In the genomic region with DNA sequence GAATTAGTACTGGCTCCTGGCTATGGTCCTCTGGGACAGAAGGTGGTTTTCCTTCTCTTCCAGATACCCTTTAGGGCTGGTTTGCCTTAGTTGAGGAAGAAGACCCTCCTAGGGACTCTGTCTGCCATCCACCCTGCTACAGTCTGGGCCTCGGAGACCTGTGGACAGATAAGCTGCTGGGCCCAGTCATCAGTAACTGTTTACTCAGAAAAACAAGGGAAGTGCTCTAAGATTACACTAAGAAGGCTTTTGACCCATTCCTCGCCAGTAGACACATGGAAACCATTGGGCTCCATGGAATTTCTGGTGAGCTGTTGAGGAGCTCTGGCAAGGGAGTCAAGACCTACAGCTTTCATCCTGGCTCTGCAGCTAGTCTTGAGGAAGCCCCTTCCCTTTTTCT, we compare ENCODE assay signal across 19 cellular contexts. TPM values are rescaled to one million over a fixed set of nuclear protein-coding genes. Genes with fewer than 3 reads are reported as not detected.
DNase-seq lines count a peak whose midpoint lies in the region; ATAC-seq, FAIRE-seq and TF ChIP-seq lines count a peak whose summit lies in the region.
"Had no signal": no experiment of that assay in that cellular context is flagged by ENCODE, and none has a peak within 500 bp of the region (broad histone marks: within the 10 kb centered on the region; RNA-seq: fewer than 3 reads in every experiment).

No MANE protein-coding gene starts in this region.

- H3K9me2 ChIP-seq in Karpas-422 (replicated peaks; ENCODE audit: insufficient read depth, low read length) = no peaks in the 10 kb centered on the region

- H3K36me3 ChIP-seq in fibroblast of lung (ENCODE audit: control insufficient read depth, insufficient read depth, low read length) = peaks cover under 1% of the 10 kb centered on the region
- peaks cover 0 to 13% (median 0%) of the 10 kb centered on the region in 3 donors for H3K36me3 ChIP-seq in pancreas
- H3K36me3 ChIP-seq in Karpas-422 (ENCODE audit: insufficient read depth, low read length) = peaks cover 17% of the 10 kb centered on the region

- H4K20me1 ChIP-seq in fibroblast of lung (ENCODE audit: control insufficient read depth, extremely low read depth, insufficient read depth, low read length) (no peaks in the 10 kb centered on the region), Karpas-422 (ENCODE audit: insufficient read depth, low read depth, low read length) (peaks cover 87% of the 10 kb centered on the region)

- CTCF ChIA-PET in activated CD4-positive, alpha-beta memory T cell treated with anti-CD3 and anti-CD28 coated beads for 36 hours (lab: Charles Lee) = no interaction called here
- CTCF ChIA-PET in activated CD4-positive, alpha-beta memory T cell treated with anti-CD3 and anti-CD28 coated beads, Interleukin-2, amount 10 ng/mL, durations not matched to agents 7 days and 5 days (lab: Charles Lee) = no interaction called here
- CTCF ChIA-PET in T-cell (lab: Charles Lee) = interaction anchor here in 1 of 2 donors (0.5 kb wide), 1 partner anchor 85 kb away, joined by 3 read pairs; no protein-coding TSS in a partner anchor

- H3K27me3 ChIP-seq in fibroblast of lung (ENCODE audit: control insufficient read depth, insufficient read depth, low read length) (no peaks in the 10 kb centered on the region), pancreas (no peaks in the 10 kb centered on the region), Karpas-422 (ENCODE audit: low read length) (no peaks in the 10 kb centered on the region)
- H3K27me3 ChIP-seq: heart left ventricle, sigmoid colon, SJSA1, thyroid gland had no signal

- H3K4me2 ChIP-seq in fibroblast of lung (ENCODE audit: extremely low read depth, insufficient read depth, low read length) = no peak overlapping the region
- no peak overlapping the region for H3K4me2 ChIP-seq in Karpas-422 (ENCODE audit: low read depth, low read length, poor library complexity, severe bottlenecking)

- DNase-seq in activated CD4-positive, alpha-beta memory T cell treated with anti-CD3 and anti-CD28 coated beads for 36 hours = no peak
- no peak for DNase-seq in activated CD4-positive, alpha-beta memory T cell treated with anti-CD3 and anti-CD28 coated beads, Interleukin-2, amount 10 ng/mL, durations not matched to agents 7 days and 5 days
- no peak for DNase-seq in T-cell
- peak; percentile 9 to 19 for DNase-seq in fibroblast of lung (ENCODE audit: low read depth in 2 of 2)
- no peak for DNase-seq in pancreas
- no peak for DNase-seq in Karpas-422
- DNase-seq in G401 (ENCODE audit: low spot score) = no peak
- DNase-seq in stimulated activated CD4-positive, alpha-beta T cell treated with anti-CD3 and anti-CD28 coated beads, Interleukin-4, amount 100 ng/mL, for 24 hours = no peak
- DNase-seq: activated CD4-positive, alpha-beta T cell treated with anti-CD3 and anti-CD28 coated beads, Interleukin-2, amount 50 U/mL, for 4 hours; heart left ventricle; islet precursor cell; NCI-H2081; NCI-H524 treated with DMSO at 0.1 percent for 48 hours; sigmoid colon; stimulated activated CD4-positive, alpha-beta T cell treated with anti-CD3 and anti-CD28 coated beads, Interleukin-2, amount 100 ng/mL, for 24 hours; T-helper 9 cell; thyroid gland had no signal

- H3K27ac ChIP-seq in fibroblast of lung (ENCODE audit: insufficient read depth, low read length) (no peak overlapping the region), pancreas (no peak overlapping the region), Karpas-422 (ENCODE audit: low read length) (no peak overlapping the region)
- H3K27ac ChIP-seq: heart left ventricle, sigmoid colon, SJSA1, thyroid gland had no signal

- no peak overlapping the region for H3K9ac ChIP-seq in fibroblast of lung (ENCODE audit: insufficient read depth, low read length)
- H3K9ac ChIP-seq in Karpas-422 (ENCODE audit: low read length) = no peak overlapping the region

- POLR2A ChIA-PET in activated CD4-positive, alpha-beta memory T cell treated with anti-CD3 and anti-CD28 coated beads for 36 hours (lab: Charles Lee) = no interaction called here
- POLR2A ChIA-PET in activated CD4-positive, alpha-beta memory T cell treated with anti-CD3 and anti-CD28 coated beads, Interleukin-2, amount 10 ng/mL, durations not matched to agents 7 days and 5 days (lab: Charles Lee) = interaction anchor here (0.6 kb wide), 1 partner anchor 200 kb away, joined by 3 read pairs; no protein-coding TSS in a partner anchor
- POLR2A ChIA-PET in T-cell (lab: Charles Lee) = no interaction called here

- peaks cover 16% of the 10 kb centered on the region for H3K36me3 Mint-ChIP-seq in activated CD4-positive, alpha-beta memory T cell treated with anti-CD3 and anti-CD28 coated beads for 36 hours
- H3K36me3 Mint-ChIP-seq in activated CD4-positive, alpha-beta memory T cell treated with anti-CD3 and anti-CD28 coated beads, Interleukin-2, amount 10 ng/mL, durations not matched to agents 7 days and 5 days (ENCODE audit: low read depth) = peaks cover 17% of the 10 kb centered on the region
- H3K36me3 Mint-ChIP-seq in T-cell = peaks cover 9% of the 10 kb centered on the region

- intact Hi-C loops in activated CD4-positive, alpha-beta memory T cell treated with anti-CD3 and anti-CD28 coated beads for 36 hours (cut with micrococcal nuclease) = no loop called here
- intact Hi-C loops in pancreas (cut with DNase I) = no loop called here

- WGBS in pancreas, 2 donors = 44 to 46% methylated on average over 2 of the region's 2 CpGs

- in situ Hi-C loops in G401 (cut with HindIII; ENCODE audit: low sequenced_read_pairs) = no loop called here

- no peak for TF ChIP-seq CTCF in fibroblast of lung (conservative IDR thresholded peaks at IDR 0.05 in 1 of 2, IDR thresholded peaks at IDR 0.05 in 1 of 2; ENCODE audit: low read depth in 1 of 2, low read length in 2 of 2)
- TF ChIP-seq CTCF in pancreas (IDR thresholded peaks at IDR 0.05) = no peak

- H3K79me2 ChIP-seq in fibroblast of lung (ENCODE audit: control insufficient read depth, insufficient read depth, low read length) = peaks cover 87% of the 10 kb centered on the region
- peaks cover 94% of the 10 kb centered on the region for H3K79me2 ChIP-seq in Karpas-422 (ENCODE audit: low read length)

- peak overlapping the region; percentile 64 for H3K27ac Mint-ChIP-seq in activated CD4-positive, alpha-beta memory T cell treated with anti-CD3 and anti-CD28 coated beads for 36 hours
- no peak overlapping the region for H3K27ac Mint-ChIP-seq in activated CD4-positive, alpha-beta memory T cell treated with anti-CD3 and anti-CD28 coated beads, Interleukin-2, amount 10 ng/mL, durations not matched to agents 7 days and 5 days
- peak overlapping the region; percentile 48 to 92 for H3K27ac Mint-ChIP-seq in T-cell

- peaks cover 67% of the 10 kb centered on the region for H3K4me1 Mint-ChIP-seq in activated CD4-positive, alpha-beta memory T cell treated with anti-CD3 and anti-CD28 coated beads for 36 hours (ENCODE audit: low read depth)
- H3K4me1 Mint-ChIP-seq in activated CD4-positive, alpha-beta memory T cell treated with anti-CD3 and anti-CD28 coated beads, Interleukin-2, amount 10 ng/mL, durations not matched to agents 7 days and 5 days = peaks cover 48% of the 10 kb centered on the region
- H3K4me1 Mint-ChIP-seq in T-cell = peaks cover 72 to 77% (median 75%) of the 10 kb centered on the region in 3 donors

- ATAC-seq in T-cell (replicated peaks in 1 of 4) (no peak), pancreas (peak in 3 of 4 donors; percentile 26 to 45 (median 36))
- ATAC-seq: heart left ventricle had no signal

- H3K4me1 ChIP-seq in fibroblast of lung (ENCODE audit: control insufficient read depth, extremely low read depth, insufficient read depth, low read length) = no peaks in the 10 kb centered on the region
- peaks cover 39 to 55% (median 48%) of the 10 kb centered on the region in 3 donors for H3K4me1 ChIP-seq in pancreas
- peaks cover 90% of the 10 kb centered on the region for H3K4me1 ChIP-seq in Karpas-422 (ENCODE audit: low read length)
- H3K4me1 ChIP-seq: SJSA1 had no signal

- H3K4me3 Mint-ChIP-seq in activated CD4-positive, alpha-beta memory T cell treated with anti-CD3 and anti-CD28 coated beads for 36 hours = no peak overlapping the region
- H3K4me3 Mint-ChIP-seq in activated CD4-positive, alpha-beta memory T cell treated with anti-CD3 and anti-CD28 coated beads, Interleukin-2, amount 10 ng/mL, durations not matched to agents 7 days and 5 days = no peak overlapping the region
- no peak overlapping the region for H3K4me3 Mint-ChIP-seq in T-cell

- H3K4me3 ChIP-seq in fibroblast of lung (replicated peaks in 1 of 4; ENCODE audit: control extremely low read depth in 1 of 4, insufficient read depth in 1 of 4, low read depth in 3 of 4, low read length in 4 of 4) (no peak overlapping the region), pancreas (no peak overlapping the region), Karpas-422 (ENCODE audit: low read length) (no peak overlapping the region)
- H3K4me3 ChIP-seq: heart left ventricle, sigmoid colon, SJSA1, thyroid gland had no signal

- H3K9me3 Mint-ChIP-seq in activated CD4-positive, alpha-beta memory T cell treated with anti-CD3 and anti-CD28 coated beads for 36 hours = no peaks in the 10 kb centered on the region
- no peaks in the 10 kb centered on the region for H3K9me3 Mint-ChIP-seq in activated CD4-positive, alpha-beta memory T cell treated with anti-CD3 and anti-CD28 coated beads, Interleukin-2, amount 10 ng/mL, durations not matched to agents 7 days and 5 days
- H3K9me3 Mint-ChIP-seq in T-cell = no peaks in the 10 kb centered on the region
- H3K9me3 Mint-ChIP-seq: activated T-helper 2 cell treated with anti-CD3 and anti-CD28 coated beads, Interferon-gamma antibody, Interleukin-2, Interleukin-4, amounts not matched to agents 10 μg/mL and 5 μg/mL and 100 μg/mL, durations not matched to agents 14 hours and 24 hours and 36 hours had no signal

- H2AFZ ChIP-seq in fibroblast of lung (ENCODE audit: low read length) = no peak overlapping the region
- no peak overlapping the region for H2AFZ ChIP-seq in Karpas-422 (ENCODE audit: low read length)

- no peak for FAIRE-seq in pancreas (lab: Jason Lieb, UNC)

- no peaks in the 10 kb centered on the region for H3K27me3 Mint-ChIP-seq in activated CD4-positive, alpha-beta memory T cell treated with anti-CD3 and anti-CD28 coated beads for 36 hours
- H3K27me3 Mint-ChIP-seq in activated CD4-positive, alpha-beta memory T cell treated with anti-CD3 and anti-CD28 coated beads, Interleukin-2, amount 10 ng/mL, durations not matched to agents 7 days and 5 days = no peaks in the 10 kb centered on the region
- H3K27me3 Mint-ChIP-seq in T-cell = no peaks in the 10 kb centered on the region

- no peaks in the 10 kb centered on the region for H3K9me3 ChIP-seq in fibroblast of lung (ENCODE audit: control insufficient read depth, insufficient read depth, low read depth, low read length)
- H3K9me3 ChIP-seq in pancreas = no peaks in the 10 kb centered on the region
- no peaks in the 10 kb centered on the region for H3K9me3 ChIP-seq in Karpas-422 (ENCODE audit: low read length)
- H3K9me3 ChIP-seq: heart left ventricle, sigmoid colon, SJSA1, thyroid gland had no signal

RNA-seq across cellular contexts. Expression of gene LARP1, which starts 31.2 kb away (rescaled TPM):
- 100 to 1,000 TPM; 186 to 201 TPM for total RNA-seq in activated CD4-positive, alpha-beta memory T cell treated with anti-CD3 and anti-CD28 coated beads for 36 hours
- total RNA-seq in activated CD4-positive, alpha-beta memory T cell treated with anti-CD3 and anti-CD28 coated beads, Interleukin-2, amount 10 ng/mL, durations not matched to agents 7 days and 5 days = 100 to 1,000 TPM; 174 to 177 TPM
- 100 to 1,000 TPM; 137 to 201 (median 182) TPM for total RNA-seq in T-cell
- total RNA-seq in fibroblast of lung = 32.4 and 51.0 TPM in 2 replicates
- 81.3 and 115 TPM in 2 replicates for polyA plus RNA-seq in fibroblast of lung
- polyA plus RNA-seq in fibroblast of lung (2012) = 76.2 and 79.9 TPM in 2 replicates
- polyA minus RNA-seq in fibroblast of lung (ENCODE audit: low replicate concordance) = 154 and 232 TPM in 2 replicates
- 100 to 1,000 TPM; 108 to 195 (median 119) TPM for total RNA-seq in pancreas
- 10 to 100 TPM; 35.8 to 50.4 TPM for polyA plus RNA-seq in pancreas
- 105 and 140 TPM in 2 replicates for total RNA-seq in Karpas-422 (2014; rRNA removed; shearing (Covaris generic); ENCODE audit: low replicate concordance)
- 25.3 and 28.8 TPM in 2 replicates for total RNA-seq in G401 (2014; rRNA removed; shearing (Covaris generic))

Comparison
In these comparisons a context has a peak if more than half of its experiments do, and no peak if none do; other contexts are left out.
1. DNase-seq: peak in fibroblast of lung (2 of 2); none in activated CD4-positive, alpha-beta memory T cell treated with anti-CD3 and anti-CD28 coated beads for 36 hours (single experiment), activated CD4-positive, alpha-beta memory T cell treated with anti-CD3 and anti-CD28 coated beads, Interleukin-2, amount 10 ng/mL, durations not matched to agents 7 days and 5 days (single experiment), T-cell (0 of 34), pancreas (0 of 6), Karpas-422 (single experiment), G401 (single experiment) and stimulated activated CD4-positive, alpha-beta T cell treated with anti-CD3 and anti-CD28 coated beads, Interleukin-4, amount 100 ng/mL, for 24 hours (single experiment).
2. ATAC-seq: peak in pancreas (3 of 4); none in T-cell (0 of 4).